In genomic region chr5:129094087-129094923, GRCh38 we compare ENCODE assay signal across 8 cellular contexts. TPM values are rescaled to one million over a fixed set of nuclear protein-coding genes. Genes with fewer than 3 reads are reported as not detected.
A peak's percentile ranks its signal among the peaks of the same experiment; 100 is the strongest.
DNase-seq lines count a peak whose midpoint lies in the region; ATAC-seq lines count a peak whose summit lies in the region.

Gene ISOC1, plus strand, starts transcription at chr5:129094749. Its CDS starts 18 bp downstream, at chr5:129094767.

- H3K4me1 Mint-ChIP-seq in activated T-helper 1 cell treated with anti-CD3 and anti-CD28 coated beads, Interleukin-12 subunit alpha, Interleukin-12 subunit beta, Interleukin-2, Interleukin-4 antibody, amounts not matched to agents 30 ng/mL and 10 ng/mL and 1 ng/mL, durations not matched to agents 14 hours and 24 hours and 36 hours (ENCODE audit: low read depth), result peaks cover 40% of the 10 kb centered on the region
- peaks cover 9 to 45% (median 37%) of the 10 kb centered on the region in 4 donors for H3K4me1 Mint-ChIP-seq in naive thymus-derived CD8-positive, alpha-beta T cell
- peaks cover 15 to 24% of the 10 kb centered on the region in 2 donors for H3K4me1 Mint-ChIP-seq in stimulated activated naive B cell treated with anti-CD40 and anti-IgM and Interleukin-4, amounts not matched to agents 10 μg/mL and 1 μg/mL and 100 μg/mL, for 72 hours

- peak; percentile 88 to 89 for ATAC-seq in naive thymus-derived CD8-positive, alpha-beta T cell
- peak; percentile 92 for ATAC-seq in stimulated activated naive B cell treated with anti-CD40 and anti-IgM and Interleukin-4, amounts not matched to agents 10 μg/mL and 1 μg/mL and 100 μg/mL, for 72 hours (replicated peaks)

- H3K36me3 Mint-ChIP-seq in activated T-helper 1 cell treated with anti-CD3 and anti-CD28 coated beads, Interleukin-12 subunit alpha, Interleukin-12 subunit beta, Interleukin-2, Interleukin-4 antibody, amounts not matched to agents 30 ng/mL and 10 ng/mL and 1 ng/mL, durations not matched to agents 14 hours and 24 hours and 36 hours (ENCODE audit: low read depth), result peaks cover 4% of the 10 kb centered on the region
- H3K36me3 Mint-ChIP-seq in naive thymus-derived CD8-positive, alpha-beta T cell, result no peaks in the 10 kb centered on the region
- peaks cover 0 to 5% of the 10 kb centered on the region in 2 donors for H3K36me3 Mint-ChIP-seq in stimulated activated naive B cell treated with anti-CD40 and anti-IgM and Interleukin-4, amounts not matched to agents 10 μg/mL and 1 μg/mL and 100 μg/mL, for 72 hours

- H3K27me3 Mint-ChIP-seq in activated T-helper 1 cell treated with anti-CD3 and anti-CD28 coated beads, Interleukin-12 subunit alpha, Interleukin-12 subunit beta, Interleukin-2, Interleukin-4 antibody, amounts not matched to agents 30 ng/mL and 10 ng/mL and 1 ng/mL, durations not matched to agents 14 hours and 24 hours and 36 hours (ENCODE audit: insufficient read depth), result peaks cover 12% of the 10 kb centered on the region
- H3K27me3 Mint-ChIP-seq in naive thymus-derived CD8-positive, alpha-beta T cell, result peaks cover 0 to 19% (median 15%) of the 10 kb centered on the region in 5 donors
- H3K27me3 Mint-ChIP-seq in stimulated activated naive B cell treated with anti-CD40 and anti-IgM and Interleukin-4, amounts not matched to agents 10 μg/mL and 1 μg/mL and 100 μg/mL, for 72 hours, result peaks cover 9 to 18% of the 10 kb centered on the region in 2 donors

- H3K27ac Mint-ChIP-seq in activated T-helper 1 cell treated with anti-CD3 and anti-CD28 coated beads, Interleukin-12 subunit alpha, Interleukin-12 subunit beta, Interleukin-2, Interleukin-4 antibody, amounts not matched to agents 30 ng/mL and 10 ng/mL and 1 ng/mL, durations not matched to agents 14 hours and 24 hours and 36 hours, result peak within 1 kb of the TSS; percentile 81
- H3K27ac Mint-ChIP-seq in naive thymus-derived CD8-positive, alpha-beta T cell, result peak within 1 kb of the TSS; percentile 69 to 93 (median 90)
- H3K27ac Mint-ChIP-seq in stimulated activated naive B cell treated with anti-CD40 and anti-IgM and Interleukin-4, amounts not matched to agents 10 μg/mL and 1 μg/mL and 100 μg/mL, for 72 hours, result peak within 1 kb of the TSS; percentile 60

- POLR2A ChIA-PET in naive thymus-derived CD8-positive, alpha-beta T cell (lab: Charles Lee), result interaction anchor here (0.6 to 0.8 kb wide), 2 partner anchors 17 to 1577 kb away, joined by 3 to 4 read pairs; partner anchors contain the start of gene PRRC1

- DNase-seq in EL (peak; percentile 89), GOT3 (lab: John Stamatoyannopoulos, UW) (peak; percentile 85), LHCN-M2 (ENCODE audit: low read depth) (peak; percentile 82), RPMI7951 (ENCODE audit: low read depth) (peak; percentile 83), fibroblast of gingiva (ENCODE audit: low read depth) (peak; percentile 87)
- DNase-seq in activated T-helper 1 cell treated with anti-CD3 and anti-CD28 coated beads, Interleukin-12 subunit alpha, Interleukin-12 subunit beta, Interleukin-2, Interleukin-4 antibody, amounts not matched to agents 30 ng/mL and 10 ng/mL and 1 ng/mL, durations not matched to agents 14 hours and 24 hours and 36 hours (ENCODE audit: low spot score), result peak; percentile 91
- DNase-seq in naive thymus-derived CD8-positive, alpha-beta T cell, result peak; percentile 85 to 95 (median 92)
- DNase-seq in stimulated activated naive B cell treated with anti-CD40 and anti-IgM and Interleukin-4, amounts not matched to agents 10 μg/mL and 1 μg/mL and 100 μg/mL, for 72 hours, result peak; percentile 89

- H3K4me3 Mint-ChIP-seq in activated T-helper 1 cell treated with anti-CD3 and anti-CD28 coated beads, Interleukin-12 subunit alpha, Interleukin-12 subunit beta, Interleukin-2, Interleukin-4 antibody, amounts not matched to agents 30 ng/mL and 10 ng/mL and 1 ng/mL, durations not matched to agents 14 hours and 24 hours and 36 hours, result peak within 1 kb of the TSS; percentile 86
- peak within 1 kb of the TSS; percentile 83 to 94 (median 90) for H3K4me3 Mint-ChIP-seq in naive thymus-derived CD8-positive, alpha-beta T cell
- peak within 1 kb of the TSS; percentile 86 to 90 for H3K4me3 Mint-ChIP-seq in stimulated activated naive B cell treated with anti-CD40 and anti-IgM and Interleukin-4, amounts not matched to agents 10 μg/mL and 1 μg/mL and 100 μg/mL, for 72 hours

- H3K9me3 Mint-ChIP-seq in activated T-helper 1 cell treated with anti-CD3 and anti-CD28 coated beads, Interleukin-12 subunit alpha, Interleukin-12 subunit beta, Interleukin-2, Interleukin-4 antibody, amounts not matched to agents 30 ng/mL and 10 ng/mL and 1 ng/mL, durations not matched to agents 14 hours and 24 hours and 36 hours, result no peaks in the 10 kb centered on the region
- H3K9me3 Mint-ChIP-seq in naive thymus-derived CD8-positive, alpha-beta T cell, result no peaks in the 10 kb centered on the region
- no peaks in the 10 kb centered on the region for H3K9me3 Mint-ChIP-seq in stimulated activated naive B cell treated with anti-CD40 and anti-IgM and Interleukin-4, amounts not matched to agents 10 μg/mL and 1 μg/mL and 100 μg/mL, for 72 hours

- intact Hi-C loops in activated T-helper 1 cell treated with anti-CD3 and anti-CD28 coated beads, Interleukin-12 subunit alpha, Interleukin-12 subunit beta, Interleukin-2, Interleukin-4 antibody, amounts not matched to agents 30 ng/mL and 10 ng/mL and 1 ng/mL, durations not matched to agents 14 hours and 24 hours and 36 hours (cut with micrococcal nuclease), result loop anchor here (1.0 to 10.0 kb wide), 5 partner anchors 32 to 1577 kb away; partner anchors contain the start of genes CHSY3 and PRRC1

RNA-seq across cellular contexts. Expression of gene ISOC1, which starts in this region (rescaled TPM):
- total RNA-seq in LHCN-M2 (2014; rRNA removed), result 14.0 and 15.3 TPM in 2 replicates
- 5.2 TPM for polyA plus RNA-seq in LHCN-M2 (2012)
- 13.0 and 13.1 TPM in 2 replicates for total RNA-seq in RPMI7951 (2014; rRNA removed; shearing (Covaris generic))
- 32.4 TPM in 2 replicates for total RNA-seq in activated T-helper 1 cell treated with anti-CD3 and anti-CD28 coated beads, Interleukin-12 subunit alpha, Interleukin-12 subunit beta, Interleukin-2, Interleukin-4 antibody, amounts not matched to agents 30 ng/mL and 10 ng/mL and 1 ng/mL, durations not matched to agents 14 hours and 24 hours and 36 hours
- 10 to 100 TPM; 11.8 to 12.8 TPM for total RNA-seq in naive thymus-derived CD8-positive, alpha-beta T cell
- 10 to 100 TPM; 26.0 to 34.6 (median 29.9) TPM for polyA plus RNA-seq in naive thymus-derived CD8-positive, alpha-beta T cell

Comparison
In these comparisons a context has a peak if more than half of its experiments do, and no peak if none do; other contexts are left out.
1. Peak in every context shown above with its lines: DNase-seq and ATAC-seq.